30 cellular contexts compared by ENCODE assay signal in the genomic region with DNA sequence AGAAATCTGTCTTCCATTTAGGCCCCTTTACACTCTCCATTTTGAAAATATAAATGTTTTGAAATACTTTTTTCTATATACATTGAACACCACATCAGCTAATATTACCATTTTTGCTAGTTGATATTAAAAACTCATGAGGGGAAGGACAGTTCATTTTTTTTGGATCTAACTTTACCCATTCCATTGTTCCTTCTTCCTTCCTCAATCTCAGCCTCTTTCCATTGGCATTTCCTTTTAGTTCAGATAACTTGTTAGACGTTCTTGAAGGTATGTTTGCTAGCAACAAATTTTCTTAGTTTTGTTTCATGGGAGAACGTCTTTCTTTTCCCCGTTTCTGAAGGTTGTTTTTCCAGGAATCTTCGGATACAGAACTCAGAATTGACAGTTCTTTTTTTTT.
"Had no signal": no experiment of that assay in that cellular context is flagged by ENCODE, and none has a peak within 500 bp of the region (broad histone marks: within the 10 kb centered on the region; RNA-seq: fewer than 3 reads in every experiment).

No MANE protein-coding gene starts in this region.

- DNase-seq: activated CD4-positive, alpha-beta memory T cell treated with anti-CD3 and anti-CD28 coated beads, Interleukin-2, amount 10 ng/mL, durations not matched to agents 7 days and 5 days; activated CD4-positive, alpha-beta T cell treated with anti-CD3 and anti-CD28 coated beads for 1 hour; activated CD4-positive, alpha-beta T cell treated with anti-CD3 and anti-CD28 coated beads for 36 hours; activated CD4-positive, alpha-beta T cell treated with anti-CD3 and anti-CD28 coated beads for 48 hours; activated CD4-positive, alpha-beta T cell treated with anti-CD3 and anti-CD28 coated beads, Interleukin-2, amount 10 ng/mL, durations not matched to agents 7 days and 5 days; activated CD4-positive, alpha-beta T cell treated with anti-CD3 and anti-CD28 coated beads, Interleukin-2, amount 50 U/mL, for 48 hours; activated CD4-positive, CD25-positive, alpha-beta regulatory T cell; activated CD8-positive, alpha-beta memory T cell treated with anti-CD3 and anti-CD28 coated beads for 24 hours; activated CD8-positive, alpha-beta memory T cell treated with anti-CD3 and anti-CD28 coated beads, Interleukin-2, amount 10 ng/mL, durations not matched to agents 7 days and 5 days; activated CD8-positive, alpha-beta memory T cell treated with anti-CD3 and anti-CD28 coated beads, Interleukin-2, amount 50 U/mL, for 48 hours; activated CD8-positive, alpha-beta T cell treated with anti-CD3 and anti-CD28 coated beads, Interleukin-2, amount 10 ng/mL, durations not matched to agents 7 days and 5 days; activated effector memory CD4-positive, alpha-beta T cell treated with Interleukin-2 at 50 U/mL for 16 hours; activated gamma-delta T cell; activated naive CD4-positive, alpha-beta T cell treated with anti-CD3 and anti-CD28 coated beads, Interleukin-2, amount 10 ng/mL, durations not matched to agents 7 days and 5 days; activated naive CD4-positive, alpha-beta T cell treated with Interleukin-2 at 50 U/mL for 16 hours; activated naive CD8-positive, alpha-beta T cell treated with anti-CD3 and anti-CD28 coated beads for 36 hours; activated T-cell treated with anti-CD3 and anti-CD28 coated beads, Interleukin-2, amount 50 U/mL, for 24 hours; activated T-cell treated with anti-CD3 and anti-CD28 coated beads, Interleukin-2, amount 50 U/mL, for 48 hours; adrenal gland; amygdala; anterior cingulate cortex; caudate nucleus; cerebellar nuclear complex; SW 1271; T-helper 1 cell; T-helper 2 cell; T-helper 9 cell; WERI-Rb-1 had no signal

- H3K36me3 ChIP-seq: adrenal gland, ascending aorta, cardiac muscle cell, WERI-Rb-1 had no signal

- H3K4me1 ChIP-seq: adrenal gland, ascending aorta had no signal

- H3K27me3 ChIP-seq: adrenal gland, ascending aorta, cardiac muscle cell had no signal

- H3K4me3 ChIP-seq: adrenal gland, ascending aorta, cardiac muscle cell had no signal

- H3K27ac ChIP-seq: adrenal gland, ascending aorta, cardiac muscle cell, WERI-Rb-1 had no signal
